ENCODE assay signal across 9 cellular contexts in the genomic region with DNA sequence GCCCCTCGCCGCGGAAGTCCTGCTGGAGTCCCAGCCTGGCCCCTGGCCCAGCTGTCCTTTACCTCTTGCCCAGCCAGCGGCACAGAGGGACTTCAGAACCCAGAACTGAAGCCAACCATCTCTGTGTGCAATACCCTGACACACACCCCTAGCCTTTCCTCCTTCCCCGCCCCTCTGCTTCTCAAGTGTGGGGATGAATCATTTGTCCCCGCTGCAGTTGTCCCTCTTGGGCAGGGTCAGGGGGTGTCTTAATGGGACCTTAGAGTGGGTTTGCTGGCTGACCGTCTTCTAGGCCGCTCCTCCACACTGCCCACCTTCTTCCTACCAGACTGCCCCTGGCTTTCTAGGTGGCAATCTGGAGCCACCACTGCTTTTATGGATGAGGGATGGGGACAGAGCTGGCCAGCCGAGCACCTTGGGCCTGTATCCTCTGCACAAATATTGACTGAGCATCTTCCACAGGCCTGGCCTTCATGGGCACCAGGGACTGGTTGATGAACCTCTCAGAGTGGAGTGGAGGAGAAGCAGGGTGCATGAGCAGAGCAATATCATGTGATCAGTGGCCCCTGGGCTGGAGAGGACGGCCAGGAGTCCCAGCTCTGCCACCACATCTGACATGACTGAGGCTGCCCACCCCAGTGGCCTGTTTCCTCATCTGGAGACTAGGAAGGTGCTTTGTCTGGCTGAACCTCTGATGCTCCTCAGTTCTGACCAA. TPM values are rescaled to one million over a fixed set of nuclear protein-coding genes. Genes with fewer than 3 reads are reported as not detected.
DNase-seq lines count a peak whose midpoint lies in the region; ATAC-seq and TF ChIP-seq lines count a peak whose summit lies in the region.
"Had no signal": no experiment of that assay in that cellular context is flagged by ENCODE, and none has a peak within 500 bp of the region (broad histone marks: within the 10 kb centered on the region; RNA-seq: fewer than 3 reads in every experiment).

No MANE protein-coding gene starts in this region.

- DNase-seq in activated T-cell treated with anti-CD3 and anti-CD28 coated beads, Interleukin-2, amount 50 U/mL, for 24 hours: no peak
- DNase-seq in activated T-cell treated with anti-CD3 and anti-CD28 coated beads for 4 hours: no peak
- DNase-seq in central memory CD8-positive, alpha-beta T cell (ENCODE audit: low spot score in 2 of 2): no peak
- DNase-seq in mesothelial cell of epicardium (ENCODE audit: low spot score in 2 of 2, unreplicated experiment in 2 of 2): no peak
- DNase-seq in transverse colon: no peak
- DNase-seq in GM03348 (ENCODE audit: low spot score): no peak
- DNase-seq in activated CD4-positive, alpha-beta T cell treated with anti-CD3 and anti-CD28 coated beads, Interleukin-2, amount 50 U/mL, for 1 hour: no peak
- DNase-seq: activated CD4-positive, alpha-beta T cell treated with anti-CD3 and anti-CD28 coated beads for 4 hours had no signal

- no peak for ATAC-seq in central memory CD8-positive, alpha-beta T cell (replicated peaks; ENCODE audit: extremely low read depth, poor library complexity, severe bottlenecking)
- ATAC-seq in HG02885 (IDR thresholded peaks at IDR 0.05; ENCODE audit: poor library complexity, unreplicated experiment): no peak

- no peaks in the 10 kb centered on the region for H3K36me3 ChIP-seq in transverse colon

- no peak for TF ChIP-seq EP300 in transverse colon (IDR thresholded peaks at IDR 0.05; ENCODE audit: low read depth)

- in situ Hi-C loops in transverse colon (cut with MboI; ENCODE audit: low pct_ligation_motif_present in 1 of 4, low pct_unique_long_range_greater_than_20kb in 1 of 4, low sequenced_read_pairs in 3 of 4): loop anchor here in 2 of 4 donors (25.0 kb wide), 1 partner anchor 304 kb away; no protein-coding TSS in a partner anchor

- 33% methylated on average over 10 of the region's 10 CpGs; no CpG with 5 or more reads in 1 of the 2 donors for WGBS in transverse colon (ENCODE audit: low coverage in 1 of 2), 2 donors

- no peak for TF ChIP-seq POLR2A in transverse colon (IDR thresholded peaks at IDR 0.05)

- intact Hi-C loops in transverse colon (cut with DNase I; ENCODE audit: low total_unique reads): no loop called here

- H3K27ac ChIP-seq in transverse colon: peak overlapping the region in 3 of 4 donors; percentile 21 to 25 (median 22)

- H3K36me3 Mint-ChIP-seq in activated T-cell treated with anti-CD3 and anti-CD28 coated beads, Interleukin-2, amount 50 U/mL, for 24 hours (ENCODE audit: low read depth): no peaks in the 10 kb centered on the region
- peaks cover 1% of the 10 kb centered on the region for H3K36me3 Mint-ChIP-seq in central memory CD8-positive, alpha-beta T cell (ENCODE audit: insufficient read depth)
- H3K36me3 Mint-ChIP-seq in mesothelial cell of epicardium: no peaks in the 10 kb centered on the region

- peak overlapping the region; percentile 64 for H3K4me3 Mint-ChIP-seq in activated T-cell treated with anti-CD3 and anti-CD28 coated beads, Interleukin-2, amount 50 U/mL, for 24 hours
- H3K4me3 Mint-ChIP-seq in central memory CD8-positive, alpha-beta T cell: peak overlapping the region; percentile 80
- peak overlapping the region; percentile 71 for H3K4me3 Mint-ChIP-seq in mesothelial cell of epicardium

- peaks cover 73% of the 10 kb centered on the region for H3K27me3 Mint-ChIP-seq in activated T-cell treated with anti-CD3 and anti-CD28 coated beads, Interleukin-2, amount 50 U/mL, for 24 hours
- H3K27me3 Mint-ChIP-seq in central memory CD8-positive, alpha-beta T cell: peaks cover 86% of the 10 kb centered on the region
- H3K27me3 Mint-ChIP-seq in mesothelial cell of epicardium (ENCODE audit: low read depth): peaks cover 69% of the 10 kb centered on the region

- H3K4me3 ChIP-seq in transverse colon: peak overlapping the region in 3 of 4 donors; percentile 40 to 67 (median 48)

- TF ChIP-seq CTCF in mesothelial cell of epicardium (IDR thresholded peaks at IDR 0.05; ENCODE audit: unreplicated experiment) (no peak), transverse colon (IDR thresholded peaks at IDR 0.05) (no peak)

- peaks cover 9% of the 10 kb centered on the region for H3K4me1 Mint-ChIP-seq in activated T-cell treated with anti-CD3 and anti-CD28 coated beads, Interleukin-2, amount 50 U/mL, for 24 hours (ENCODE audit: low read depth)
- H3K4me1 Mint-ChIP-seq in central memory CD8-positive, alpha-beta T cell: peaks cover 6% of the 10 kb centered on the region
- peaks cover 28% of the 10 kb centered on the region for H3K4me1 Mint-ChIP-seq in mesothelial cell of epicardium

- no peaks in the 10 kb centered on the region for H3K9me3 ChIP-seq in transverse colon

- no peak overlapping the region for H3K27ac Mint-ChIP-seq in activated T-cell treated with anti-CD3 and anti-CD28 coated beads, Interleukin-2, amount 50 U/mL, for 24 hours
- H3K27ac Mint-ChIP-seq in central memory CD8-positive, alpha-beta T cell (ENCODE audit: low read depth): no peak overlapping the region
- H3K27ac Mint-ChIP-seq in mesothelial cell of epicardium: no peak overlapping the region

- H3K4me1 ChIP-seq in transverse colon: peaks cover 12 to 24% (median 16%) of the 10 kb centered on the region in 4 donors

- H3K9me3 Mint-ChIP-seq in activated T-cell treated with anti-CD3 and anti-CD28 coated beads, Interleukin-2, amount 50 U/mL, for 24 hours: no peaks in the 10 kb centered on the region
- H3K9me3 Mint-ChIP-seq in central memory CD8-positive, alpha-beta T cell: no peaks in the 10 kb centered on the region
- no peaks in the 10 kb centered on the region for H3K9me3 Mint-ChIP-seq in mesothelial cell of epicardium

- H3K27me3 ChIP-seq in transverse colon: peaks cover 68% of the 10 kb centered on the region

RNA-seq across cellular contexts. Expression of gene CHST1, which starts 0.7 kb away (rescaled TPM):
- 1.0 to 1.6 TPM (median 1.4 TPM) in 3 replicates for total RNA-seq in mesothelial cell of epicardium
- total RNA-seq in transverse colon: 1 to 10 TPM in 2 of 4 donors, under 1 TPM in 2; 0.27 to 1.9 (median 0.76) TPM
